ENCODE assay signal across 8 cellular contexts in the genomic region with DNA sequence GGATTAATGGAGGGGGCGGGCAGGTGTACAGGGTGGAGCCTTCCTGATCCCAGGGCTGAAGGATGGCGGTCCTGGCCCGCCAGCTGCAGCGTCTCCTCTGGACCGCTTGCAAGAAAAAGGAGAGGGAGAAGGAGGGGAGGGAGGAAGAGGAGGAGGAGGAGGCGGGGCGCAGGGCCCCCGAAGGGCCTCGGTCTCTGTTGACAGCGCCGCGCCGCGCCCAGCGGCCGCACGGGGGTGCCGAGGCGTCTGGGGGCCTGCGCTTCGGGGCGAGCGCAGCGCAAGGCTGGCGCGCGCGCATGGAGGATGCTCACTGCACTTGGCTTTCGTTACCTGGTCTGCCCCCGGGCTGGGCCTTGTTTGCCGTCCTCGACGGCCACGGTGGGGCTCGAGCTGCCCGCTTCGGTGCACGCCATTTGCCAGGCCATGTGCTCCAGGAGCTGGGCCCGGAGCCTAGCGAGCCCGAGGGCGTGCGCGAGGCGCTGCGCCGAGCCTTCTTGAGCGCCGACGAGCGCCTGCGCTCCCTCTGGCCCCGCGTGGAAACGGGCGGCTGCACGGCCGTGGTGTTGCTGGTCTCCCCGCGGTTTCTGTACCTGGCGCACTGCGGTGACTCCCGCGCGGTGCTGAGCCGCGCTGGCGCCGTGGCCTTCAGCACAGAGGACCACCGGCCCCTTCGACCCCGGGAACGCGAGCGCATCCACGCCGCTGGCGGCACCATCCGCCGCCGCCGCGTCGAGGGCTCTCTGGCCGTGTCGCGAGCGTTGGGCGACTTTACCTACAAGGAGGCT. TPM values are rescaled to one million over a fixed set of nuclear protein-coding genes. Genes with fewer than 3 reads are reported as not detected.
DNase-seq lines count a peak whose midpoint lies in the region; ATAC-seq and TF ChIP-seq lines count a peak whose summit lies in the region.

A gene with protein sequence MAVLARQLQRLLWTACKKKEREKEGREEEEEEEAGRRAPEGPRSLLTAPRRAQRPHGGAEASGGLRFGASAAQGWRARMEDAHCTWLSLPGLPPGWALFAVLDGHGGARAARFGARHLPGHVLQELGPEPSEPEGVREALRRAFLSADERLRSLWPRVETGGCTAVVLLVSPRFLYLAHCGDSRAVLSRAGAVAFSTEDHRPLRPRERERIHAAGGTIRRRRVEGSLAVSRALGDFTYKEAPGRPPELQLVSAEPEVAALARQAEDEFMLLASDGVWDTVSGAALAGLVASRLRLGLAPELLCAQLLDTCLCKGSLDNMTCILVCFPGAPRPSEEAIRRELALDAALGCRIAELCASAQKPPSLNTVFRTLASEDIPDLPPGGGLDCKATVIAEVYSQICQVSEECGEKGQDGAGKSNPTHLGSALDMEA (plus strand): TSS at position 33 of the 785 bp plus-strand sequence. CDS start 30 bp downstream, at position 63.

- intact Hi-C loops in left lung (cut with DNase I) (no loop called here), body of pancreas (cut with DNase I) (no loop called here)

- H3K4me1 Mint-ChIP-seq in T-cell (peaks cover 30 to 42% (median 38%) of the 10 kb centered on the region in 3 donors), brain (peaks cover 47% of the 10 kb centered on the region)

- peaks cover 6 to 7% of the 10 kb centered on the region in 2 donors for H3K27me3 Mint-ChIP-seq in T-cell
- peaks cover 69% of the 10 kb centered on the region for H3K27me3 Mint-ChIP-seq in brain

- H3K4me3 ChIP-seq in left lung (peak within 1 kb of the TSS; percentile 8 to 62), body of pancreas (no peak within 1 kb of the TSS)

- CTCF ChIA-PET in T-cell (lab: Charles Lee) = interaction anchor here in 1 of 2 donors (0.6 kb wide), 2 partner anchors 18 to 159 kb away, joined by 3 read pairs; no protein-coding TSS in a partner anchor

- peak within 1 kb of the TSS; percentile 72 to 91 (median 80) for H3K4me3 Mint-ChIP-seq in T-cell
- peak within 1 kb of the TSS; percentile 83 to 94 (median 87) for H3K4me3 Mint-ChIP-seq in brain

- POLR2A ChIA-PET in T-cell (lab: Charles Lee) = no interaction called here

- no peak for TF ChIP-seq POLR2A in body of pancreas (IDR thresholded peaks at IDR 0.05)

- WGBS in body of pancreas, 2 donors = 3 to 10% methylated on average over 7 to 88 of the region's 89 CpGs

- in situ Hi-C loops in G401 (cut with HindIII; ENCODE audit: low sequenced_read_pairs) = no loop called here

- DNase-seq in SIG-M5 treated with dmso at 0.1 percent for 504 hours (lab: John Stamatoyannopoulos, UW; ENCODE audit: unreplicated experiment) = peak; percentile 33
- DNase-seq in SIG-M5 (lab: John Stamatoyannopoulos, UW) = no peak
- DNase-seq in T-cell = peak in 33 of 34 experiments; percentile 41 to 74 (median 59)
- peak in 1 of 2 donors; percentile 88 for DNase-seq in left lung
- peak; percentile 55 for DNase-seq in stimulated activated naive CD4-positive, alpha-beta T cell treated with Interleukin-2 at 50 U/mL for 16 hours (lab: John Stamatoyannopoulos, UW)
- no peak for DNase-seq in body of pancreas
- DNase-seq in G401 (ENCODE audit: low spot score) = no peak

- H3K27me3 ChIP-seq in left lung (peaks cover 20 to 61% of the 10 kb centered on the region in 2 donors), body of pancreas (no peaks in the 10 kb centered on the region)

- H3K27ac ChIP-seq in left lung (no peak within 1 kb of the TSS), body of pancreas (no peak within 1 kb of the TSS)

- H3K27ac Mint-ChIP-seq in T-cell (peak within 1 kb of the TSS; percentile 73 to 82), brain (peak within 1 kb of the TSS; percentile 16 to 73 (median 46))

- H3K9me3 ChIP-seq in left lung (no peaks in the 10 kb centered on the region), body of pancreas (no peaks in the 10 kb centered on the region)

- peaks cover 19 to 76% of the 10 kb centered on the region in 2 donors for H3K4me1 ChIP-seq in left lung
- peaks cover 31% of the 10 kb centered on the region for H3K4me1 ChIP-seq in body of pancreas

- TF ChIP-seq CTCF in brain (conservative IDR thresholded peaks at IDR 0.05) (peak in 1 of 2 experiments; percentile 15), left lung (IDR thresholded peaks at IDR 0.05) (no peak), body of pancreas (IDR thresholded peaks at IDR 0.05) (no peak)

- H3K36me3 Mint-ChIP-seq in T-cell = peaks cover 5% of the 10 kb centered on the region
- peaks cover 8% of the 10 kb centered on the region for H3K36me3 Mint-ChIP-seq in brain

- ATAC-seq in T-cell (replicated peaks in 1 of 4) = peak; percentile 65 to 71 (median 70)
- ATAC-seq in left lung = peak; percentile 2
- ATAC-seq in body of pancreas = no peak

- H3K9me3 Mint-ChIP-seq in T-cell (no peaks in the 10 kb centered on the region), brain (peaks cover 0 to 8% (median 0%) of the 10 kb centered on the region in 5 experiments)

- H3K36me3 ChIP-seq in left lung (no peaks in the 10 kb centered on the region), body of pancreas (replicated peaks in 1 of 2; ENCODE audit: insufficient read depth in 1 of 2, low read depth in 2 of 2) (no peaks in the 10 kb centered on the region)

RNA-seq across cellular contexts. Expression of the gene that starts here (rescaled TPM):
- total RNA-seq in T-cell = 10 to 100 TPM in 2 of 5 donors, 1 to 10 TPM in 3; 5.6 to 14.6 (median 10.0) TPM
- 1.8 TPM for polyA plus RNA-seq in brain (ENCODE audit: insufficient read depth, low read depth, low replicate concordance)
- total RNA-seq in left lung = 1 to 10 TPM in 1 of 2 donors, under 1 TPM in 1; 0.47 to 2.1 TPM
- total RNA-seq in body of pancreas = not detected
- 3.3 and 4.2 TPM in 2 replicates for total RNA-seq in G401 (2014; rRNA removed; shearing (Covaris generic))

Comparison
In these comparisons a context has a peak if more than half of its experiments do, and no peak if none do; other contexts are left out.
1. DNase-seq: peak in SIG-M5 treated with dmso at 0.1 percent for 504 hours (single experiment), T-cell (33 of 34) and stimulated activated naive CD4-positive, alpha-beta T cell treated with Interleukin-2 at 50 U/mL for 16 hours (single experiment); none in SIG-M5 (single experiment), body of pancreas (0 of 4) and G401 (single experiment).
2. H3K4me3 ChIP-seq: peak in left lung (2 of 2); none in body of pancreas (0 of 2).